Comparison of ENCODE assay signal across 17 cellular contexts in the genomic region with DNA sequence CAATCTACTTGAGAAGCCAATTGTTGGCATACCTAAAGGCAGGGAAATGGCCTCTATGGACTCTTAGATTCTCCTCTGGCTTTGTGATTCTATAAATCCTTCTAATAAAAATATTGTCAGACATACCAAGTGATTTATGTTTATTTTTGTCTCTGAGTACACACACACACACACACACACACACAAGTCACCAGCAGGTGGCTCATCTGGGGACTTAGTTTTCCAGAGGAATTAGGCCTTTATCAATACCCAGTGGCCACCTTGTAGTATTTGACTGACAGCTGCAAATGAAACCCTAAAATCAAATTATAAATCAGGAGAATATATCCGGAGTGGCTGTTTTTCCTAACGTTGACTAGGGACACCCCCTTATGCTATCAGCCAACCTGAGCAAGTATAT.
"Had no signal": no experiment of that assay in that cellular context is flagged by ENCODE, and none has a peak within 500 bp of the region (broad histone marks: within the 10 kb centered on the region; RNA-seq: fewer than 3 reads in every experiment).

No MANE protein-coding gene starts in this region.

- H3K4me3 ChIP-seq: esophagus squamous epithelium, left ventricle myocardium inferior had no signal

- H3K9me3 Mint-ChIP-seq: activated CD8-positive, alpha-beta T cell treated with anti-CD3 and anti-CD28 coated beads for 36 hours had no signal

- H3K4me1 ChIP-seq: esophagus squamous epithelium, left ventricle myocardium inferior had no signal

- H3K27ac Mint-ChIP-seq: activated CD4-positive, alpha-beta T cell treated with anti-CD3 and anti-CD28 coated beads for 36 hours; activated CD8-positive, alpha-beta T cell treated with anti-CD3 and anti-CD28 coated beads for 36 hours; activated naive CD8-positive, alpha-beta T cell; memory B cell; naive thymus-derived CD8-positive, alpha-beta T cell; stimulated activated effector memory CD8-positive, alpha-beta T cell treated with anti-CD3 and anti-CD28 coated beads, Interleukin-12 subunit alpha, Interleukin-12 subunit beta, amount 100 ng/mL, for 72 hours had no signal

- H3K36me3 Mint-ChIP-seq: activated naive CD8-positive, alpha-beta T cell; memory B cell; naive thymus-derived CD8-positive, alpha-beta T cell; stimulated activated effector memory CD8-positive, alpha-beta T cell treated with anti-CD3 and anti-CD28 coated beads, Interleukin-12 subunit alpha, Interleukin-12 subunit beta, amount 100 ng/mL, for 72 hours had no signal

- H3K4me1 Mint-ChIP-seq: activated CD4-positive, alpha-beta T cell treated with anti-CD3 and anti-CD28 coated beads for 36 hours; memory B cell; naive thymus-derived CD8-positive, alpha-beta T cell; stimulated activated effector memory CD8-positive, alpha-beta T cell treated with anti-CD3 and anti-CD28 coated beads, Interleukin-12 subunit alpha, Interleukin-12 subunit beta, amount 100 ng/mL, for 72 hours had no signal

- ATAC-seq: activated CD4-positive, alpha-beta T cell treated with anti-CD3 and anti-CD28 coated beads for 36 hours; activated CD8-positive, alpha-beta T cell treated with anti-CD3 and anti-CD28 coated beads for 36 hours; naive thymus-derived CD8-positive, alpha-beta T cell; stimulated activated effector memory CD8-positive, alpha-beta T cell treated with anti-CD3 and anti-CD28 coated beads, Interleukin-12 subunit alpha, Interleukin-12 subunit beta, amount 100 ng/mL, for 72 hours had no signal

- H3K27me3 Mint-ChIP-seq: activated CD4-positive, alpha-beta T cell treated with anti-CD3 and anti-CD28 coated beads for 36 hours; activated CD8-positive, alpha-beta T cell treated with anti-CD3 and anti-CD28 coated beads for 36 hours; activated naive CD8-positive, alpha-beta T cell; memory B cell; naive thymus-derived CD8-positive, alpha-beta T cell had no signal

- H3K9me3 ChIP-seq: esophagus squamous epithelium, left ventricle myocardium inferior had no signal

- H3K27me3 ChIP-seq: esophagus squamous epithelium had no signal

- H3K4me3 Mint-ChIP-seq: activated CD4-positive, alpha-beta T cell treated with anti-CD3 and anti-CD28 coated beads for 36 hours; activated CD8-positive, alpha-beta T cell treated with anti-CD3 and anti-CD28 coated beads for 36 hours; activated naive CD8-positive, alpha-beta T cell; memory B cell; naive thymus-derived CD8-positive, alpha-beta T cell; stimulated activated effector memory CD8-positive, alpha-beta T cell treated with anti-CD3 and anti-CD28 coated beads, Interleukin-12 subunit alpha, Interleukin-12 subunit beta, amount 100 ng/mL, for 72 hours had no signal

- H3K27ac ChIP-seq: esophagus squamous epithelium, left ventricle myocardium inferior had no signal

- DNase-seq: activated CD4-positive, alpha-beta T cell treated with anti-CD3 and anti-CD28 coated beads for 36 hours; activated CD8-positive, alpha-beta memory T cell treated with anti-CD3 and anti-CD28 coated beads, Interleukin-2, amount 50 U/mL, for 4 hours; activated CD8-positive, alpha-beta T cell treated with anti-CD3 and anti-CD28 coated beads for 36 hours; activated effector memory CD4-positive, alpha-beta T cell treated with anti-CD3 and anti-CD28 coated beads, Interleukin-2, amount 50 U/mL, for 16 hours; activated T-cell treated with anti-CD3 and anti-CD28 coated beads, Interleukin-2, amount 50 U/mL, for 48 hours; amniotic stem cell; caudate nucleus; esophagus squamous epithelium; glutamatergic neuron; left ventricle myocardium inferior; naive thymus-derived CD8-positive, alpha-beta T cell; posterior cingulate gyrus had no signal

- H3K36me3 ChIP-seq: esophagus squamous epithelium, left ventricle myocardium inferior had no signal

- FAIRE-seq: colon, urothelium cell line had no signal
